Comparison of ENCODE assay signal across 8 cellular contexts in the genomic region with DNA sequence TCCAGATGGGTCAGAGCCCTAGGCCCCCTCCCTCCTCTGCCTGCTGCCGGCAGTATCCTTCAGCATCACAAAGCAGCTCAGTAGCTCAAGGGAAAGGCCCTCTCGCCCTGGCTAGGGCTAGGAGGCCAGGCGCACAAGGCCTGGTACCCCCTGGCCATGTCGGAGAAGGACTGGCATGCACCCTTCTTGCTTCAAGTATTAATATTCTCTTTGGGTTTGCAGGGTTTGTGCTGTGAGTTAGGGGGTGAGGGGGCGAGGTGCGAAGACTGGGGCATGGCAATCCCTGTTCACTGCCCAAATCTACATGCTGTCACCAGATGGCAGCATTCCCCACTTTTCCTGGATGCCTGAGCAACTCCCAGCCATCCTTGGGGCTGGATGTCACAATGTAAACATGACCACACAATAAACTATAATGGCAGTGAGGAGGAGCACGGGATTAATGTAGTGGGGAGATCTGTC.
DNase-seq lines count a peak whose midpoint lies in the region; ATAC-seq lines count a peak whose summit lies in the region.

No MANE protein-coding gene starts in this region.

- no peaks in the 10 kb centered on the region for H3K36me3 Mint-ChIP-seq in activated CD8-positive, alpha-beta T cell treated with anti-CD3 and anti-CD28 coated beads, Interleukin-2, amount 10 ng/mL, durations not matched to agents 7 days and 5 days (ENCODE audit: low read depth)

- no peaks in the 10 kb centered on the region for H3K9me3 Mint-ChIP-seq in activated CD8-positive, alpha-beta T cell treated with anti-CD3 and anti-CD28 coated beads, Interleukin-2, amount 10 ng/mL, durations not matched to agents 7 days and 5 days (ENCODE audit: insufficient read depth)

- CTCF ChIA-PET in activated CD8-positive, alpha-beta T cell treated with anti-CD3 and anti-CD28 coated beads, Interleukin-2, amount 10 ng/mL, durations not matched to agents 7 days and 5 days (lab: Charles Lee) = interaction anchor here (0.9 to 4.1 kb wide), 3 partner anchors 80 to 88 kb away, joined by 3 to 38 read pairs (median 3); no protein-coding TSS in a partner anchor

- DNase-seq in stimulated activated CD4-positive, alpha-beta T cell treated with anti-CD3 and anti-CD28 coated beads, Interleukin-15, amount 100 ng/mL, for 24 hours = peak; percentile 28
- DNase-seq in stimulated activated CD4-positive, alpha-beta T cell treated with anti-CD3 and anti-CD28 coated beads, Interleukin-12 subunit alpha, Interleukin-12 subunit beta, amount 100 ng/mL, for 4 hours = no peak
- DNase-seq in NCI-H128 (lab: John Stamatoyannopoulos, UW; ENCODE audit: unreplicated experiment) (peak; percentile 22), head of caudate nucleus (peak; percentile 50 to 91 (median 78)), putamen (ENCODE audit: low spot score) (peak; percentile 76), ureter (ENCODE audit: low spot score) (no peak)
- peak; percentile 27 for DNase-seq in activated CD8-positive, alpha-beta T cell treated with anti-CD3 and anti-CD28 coated beads, Interleukin-2, amount 10 ng/mL, durations not matched to agents 7 days and 5 days

- H3K4me3 Mint-ChIP-seq in activated CD8-positive, alpha-beta T cell treated with anti-CD3 and anti-CD28 coated beads, Interleukin-2, amount 10 ng/mL, durations not matched to agents 7 days and 5 days = no peak overlapping the region

- no peaks in the 10 kb centered on the region for H3K27me3 Mint-ChIP-seq in activated CD8-positive, alpha-beta T cell treated with anti-CD3 and anti-CD28 coated beads, Interleukin-2, amount 10 ng/mL, durations not matched to agents 7 days and 5 days (ENCODE audit: low read depth)

- ATAC-seq in activated CD8-positive, alpha-beta T cell treated with anti-CD3 and anti-CD28 coated beads, Interleukin-2, amount 10 ng/mL, durations not matched to agents 7 days and 5 days = no peak
- no peak for ATAC-seq in HG02973 (IDR thresholded peaks at IDR 0.05; ENCODE audit: unreplicated experiment)

- POLR2A ChIA-PET in activated CD8-positive, alpha-beta T cell treated with anti-CD3 and anti-CD28 coated beads, Interleukin-2, amount 10 ng/mL, durations not matched to agents 7 days and 5 days (lab: Charles Lee) = interaction anchor here (1.4 kb wide), 1 partner anchor 87 kb away, joined by 3 read pairs; no protein-coding TSS in a partner anchor

- no peak overlapping the region for H3K27ac Mint-ChIP-seq in activated CD8-positive, alpha-beta T cell treated with anti-CD3 and anti-CD28 coated beads, Interleukin-2, amount 10 ng/mL, durations not matched to agents 7 days and 5 days

- no peaks in the 10 kb centered on the region for H3K4me1 Mint-ChIP-seq in activated CD8-positive, alpha-beta T cell treated with anti-CD3 and anti-CD28 coated beads, Interleukin-2, amount 10 ng/mL, durations not matched to agents 7 days and 5 days (ENCODE audit: low read depth)

- intact Hi-C loops in head of caudate nucleus (cut with DNase I) = no loop called here

Comparison
In these comparisons a context has a peak if more than half of its experiments do, and no peak if none do; other contexts are left out.
1. DNase-seq: peak in stimulated activated CD4-positive, alpha-beta T cell treated with anti-CD3 and anti-CD28 coated beads, Interleukin-15, amount 100 ng/mL, for 24 hours (single experiment), NCI-H128 (single experiment), activated CD8-positive, alpha-beta T cell treated with anti-CD3 and anti-CD28 coated beads, Interleukin-2, amount 10 ng/mL, durations not matched to agents 7 days and 5 days (single experiment), head of caudate nucleus (42 of 42) and putamen (single experiment); none in stimulated activated CD4-positive, alpha-beta T cell treated with anti-CD3 and anti-CD28 coated beads, Interleukin-12 subunit alpha, Interleukin-12 subunit beta, amount 100 ng/mL, for 4 hours (single experiment) and ureter (single experiment).